In the genomic region with DNA sequence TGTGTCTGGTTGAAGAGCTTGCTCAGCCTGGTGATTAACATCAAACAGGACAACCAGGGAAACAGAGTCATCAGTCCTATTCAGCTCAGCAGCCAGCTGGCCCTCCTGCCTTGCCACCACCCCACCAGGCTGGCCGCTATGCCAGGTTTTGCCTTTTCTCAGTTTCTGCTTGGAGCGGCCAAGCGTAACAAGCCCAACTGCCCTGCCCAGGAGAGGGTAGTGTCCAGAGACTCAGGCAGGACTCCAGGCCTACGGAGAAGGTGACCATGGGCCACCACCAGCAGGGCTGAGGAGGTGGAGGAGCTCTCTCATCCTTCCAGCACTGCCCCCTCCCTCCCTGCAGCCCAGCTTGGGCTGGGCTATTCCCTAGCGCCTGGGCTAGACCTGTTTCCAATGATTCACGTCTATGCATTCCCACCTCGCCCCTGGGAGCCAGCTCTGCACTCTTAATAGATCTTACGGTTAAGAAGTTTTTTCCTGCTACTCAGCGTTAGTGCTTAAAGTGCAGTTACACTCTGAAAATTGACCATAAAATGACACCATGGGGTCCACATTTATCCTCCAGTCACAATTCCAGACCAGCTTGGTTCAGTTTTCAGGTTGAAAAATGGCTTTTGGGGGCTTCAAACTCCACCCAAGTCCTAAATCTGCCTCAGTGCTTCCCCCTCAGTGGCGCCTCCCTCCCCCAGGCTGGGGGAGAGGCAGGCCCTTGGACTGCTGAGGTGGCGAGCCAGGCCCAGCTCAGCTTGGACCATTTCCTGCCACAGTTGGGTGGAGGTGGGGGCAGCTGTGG, we compare ENCODE assay signal across 23 cellular contexts.
DNase-seq lines count a peak whose midpoint lies in the region; ATAC-seq, FAIRE-seq and TF ChIP-seq lines count a peak whose summit lies in the region.
"Had no signal": no experiment of that assay in that cellular context is flagged by ENCODE, and none has a peak within 500 bp of the region (broad histone marks: within the 10 kb centered on the region; RNA-seq: fewer than 3 reads in every experiment).

No MANE protein-coding gene starts in this region.

- DNase-seq in H7 (peak; percentile 53), SK-N-MC (ENCODE audit: low read depth, low spot score) (no peak), kidney (peak; percentile 77), uterus (peak in 1 of 2 donors; percentile 28), H54 (ENCODE audit: insufficient read length, low spot score) (no peak)
- DNase-seq: Calu3; CD4-positive, alpha-beta memory T cell; EL; Kasumi-1; MG63; NCI-H1048; NCI-H1436 treated with DMSO at 0.1 percent for 48 hours; NCI-H2029 treated with DMSO at 0.1 percent for 48 hours; NCI-H446 treated with DMSO at 0.1 percent for 48 hours; NCI-H748 treated with DMSO at 0.1 percent for 48 hours; OCI-M1; SHP77; SK-N-SH; T-cell had no signal

- H3K4me1 ChIP-seq in kidney (ENCODE audit: control insufficient read depth in 1 of 2, insufficient read depth in 1 of 2, low read depth in 1 of 2, low read length in 2 of 2) (peaks cover 0 to 5% of the 10 kb centered on the region in 2 donors), uterus (peaks cover 0 to 4% of the 10 kb centered on the region in 2 donors)

- no peak for ATAC-seq in HG03139 (IDR thresholded peaks at IDR 0.05; ENCODE audit: unreplicated experiment)
- ATAC-seq in HG03469 (IDR thresholded peaks at IDR 0.05; ENCODE audit: unreplicated experiment): no peak
- ATAC-seq: T-cell had no signal

- TF ChIP-seq CTCF in kidney (IDR thresholded peaks at IDR 0.05; ENCODE audit: borderline replicate concordance, extremely low read depth, insufficient read depth) (no peak), uterus (IDR thresholded peaks at IDR 0.05) (no peak)

- H3K4me3 ChIP-seq in H7 (ENCODE audit: insufficient read depth, low read depth, low read length) (no peak overlapping the region), SK-N-MC (no peak overlapping the region), kidney (ENCODE audit: low read length in 2 of 2) (no peak overlapping the region), uterus (no peak overlapping the region)
- H3K4me3 ChIP-seq: MG63 had no signal

- H3K27me3 ChIP-seq in H7 (ENCODE audit: control insufficient read depth, insufficient read depth, low read length): peaks cover 21% of the 10 kb centered on the region
- no peaks in the 10 kb centered on the region for H3K27me3 ChIP-seq in uterus
- H3K27me3 ChIP-seq: MG63 had no signal

- H3K27ac ChIP-seq in SK-N-MC (peak overlapping the region; percentile 93), kidney (ENCODE audit: low read depth in 2 of 2, low read length in 2 of 2) (no peak overlapping the region), uterus (peak overlapping the region; percentile 36 to 67)

- no peak for FAIRE-seq in kidney (lab: Jason Lieb, UNC)
- no peak for FAIRE-seq in H54 (lab: Jason Lieb, UNC)
- FAIRE-seq: GM12892, H1 had no signal

- intact Hi-C loops in kidney (cut with DNase I): loop anchor here (10.0 kb wide), 1 partner anchor 464 kb away; the partner anchor contains the start of gene EFNB1
- intact Hi-C loops in uterus (cut with DNase I; ENCODE audit: low total_unique reads): loop anchor here (5.0 to 10.0 kb wide), 2 partner anchors 224 to 462 kb away; partner anchors contain the start of gene EFNB1

- H3K36me3 ChIP-seq in H7 (replicated peaks; ENCODE audit: control insufficient read depth, insufficient read depth, low read length): no peaks in the 10 kb centered on the region
- H3K36me3 ChIP-seq in SK-N-MC (ENCODE audit: insufficient read depth, low read length): no peaks in the 10 kb centered on the region
- H3K36me3 ChIP-seq in kidney (ENCODE audit: control insufficient read depth in 1 of 2, insufficient read depth in 2 of 2, low read length in 2 of 2): no peaks in the 10 kb centered on the region
- no peaks in the 10 kb centered on the region for H3K36me3 ChIP-seq in uterus
- H3K36me3 ChIP-seq: MG63 had no signal

- no peak for TF ChIP-seq POLR2A in uterus (IDR thresholded peaks at IDR 0.05)
- TF ChIP-seq POLR2A in H54 (IDR thresholded peaks at IDR 0.05; ENCODE audit: low read depth, low read length): no peak

- peak overlapping the region; percentile 18 for H3K9ac ChIP-seq in SK-N-MC (ENCODE audit: insufficient read length)
- H3K9ac ChIP-seq in kidney (ENCODE audit: low read length in 2 of 2): no peak overlapping the region
- H3K9ac ChIP-seq: SK-N-SH had no signal

- H3K9me3 ChIP-seq in SK-N-MC (ENCODE audit: low read depth, low read length) (no peaks in the 10 kb centered on the region), kidney (ENCODE audit: control insufficient read depth in 1 of 2, low read length in 2 of 2) (no peaks in the 10 kb centered on the region), uterus (no peaks in the 10 kb centered on the region)
- H3K9me3 ChIP-seq: MG63, SK-N-SH had no signal

Comparison
In these comparisons a context has a peak if more than half of its experiments do, and no peak if none do; other contexts are left out.
1. DNase-seq: peak in H7 (single experiment) and kidney (single experiment); none in SK-N-MC (single experiment) and H54 (single experiment).
2. H3K27ac ChIP-seq: peak in SK-N-MC (single experiment) and uterus (2 of 2); none in kidney (0 of 2).